Comparison of ENCODE assay signal across 1 cellular context in the genomic region with DNA sequence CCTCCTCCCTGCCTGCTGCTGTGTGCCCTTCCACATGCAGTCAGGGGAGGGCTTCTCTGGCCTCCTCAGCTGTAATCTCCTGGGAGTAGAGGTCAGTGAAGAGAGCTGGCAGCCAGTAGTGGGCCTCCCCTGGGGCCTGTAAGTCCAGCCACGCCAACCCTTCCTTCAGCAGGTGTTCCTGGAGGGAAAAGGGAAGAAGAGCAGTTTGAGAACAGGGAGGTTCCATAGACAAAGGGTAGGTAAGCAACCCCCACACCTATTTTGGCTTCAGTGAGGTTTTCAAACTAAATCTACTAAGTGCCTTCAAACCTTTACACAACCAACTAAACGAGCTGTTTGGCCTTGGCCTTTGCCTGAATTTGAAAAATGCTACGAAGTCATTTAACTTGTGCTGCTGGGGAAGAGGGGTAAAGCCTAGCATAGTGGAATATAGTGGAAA.
TF ChIP-seq lines count a peak whose summit lies in the region.

No MANE protein-coding gene starts in this region.

TF ChIP-seq in GM12878, 131 proteins besides CTCF, POLR2A, EP300 and RAD21:
- no peak for TF ChIP-seq FOXK2 (IDR thresholded peaks at IDR 0.05)
- TF ChIP-seq SUZ12 (IDR thresholded peaks at IDR 0.05; ENCODE audit: unreplicated experiment): no peak
- TF ChIP-seq, protein P1, sequence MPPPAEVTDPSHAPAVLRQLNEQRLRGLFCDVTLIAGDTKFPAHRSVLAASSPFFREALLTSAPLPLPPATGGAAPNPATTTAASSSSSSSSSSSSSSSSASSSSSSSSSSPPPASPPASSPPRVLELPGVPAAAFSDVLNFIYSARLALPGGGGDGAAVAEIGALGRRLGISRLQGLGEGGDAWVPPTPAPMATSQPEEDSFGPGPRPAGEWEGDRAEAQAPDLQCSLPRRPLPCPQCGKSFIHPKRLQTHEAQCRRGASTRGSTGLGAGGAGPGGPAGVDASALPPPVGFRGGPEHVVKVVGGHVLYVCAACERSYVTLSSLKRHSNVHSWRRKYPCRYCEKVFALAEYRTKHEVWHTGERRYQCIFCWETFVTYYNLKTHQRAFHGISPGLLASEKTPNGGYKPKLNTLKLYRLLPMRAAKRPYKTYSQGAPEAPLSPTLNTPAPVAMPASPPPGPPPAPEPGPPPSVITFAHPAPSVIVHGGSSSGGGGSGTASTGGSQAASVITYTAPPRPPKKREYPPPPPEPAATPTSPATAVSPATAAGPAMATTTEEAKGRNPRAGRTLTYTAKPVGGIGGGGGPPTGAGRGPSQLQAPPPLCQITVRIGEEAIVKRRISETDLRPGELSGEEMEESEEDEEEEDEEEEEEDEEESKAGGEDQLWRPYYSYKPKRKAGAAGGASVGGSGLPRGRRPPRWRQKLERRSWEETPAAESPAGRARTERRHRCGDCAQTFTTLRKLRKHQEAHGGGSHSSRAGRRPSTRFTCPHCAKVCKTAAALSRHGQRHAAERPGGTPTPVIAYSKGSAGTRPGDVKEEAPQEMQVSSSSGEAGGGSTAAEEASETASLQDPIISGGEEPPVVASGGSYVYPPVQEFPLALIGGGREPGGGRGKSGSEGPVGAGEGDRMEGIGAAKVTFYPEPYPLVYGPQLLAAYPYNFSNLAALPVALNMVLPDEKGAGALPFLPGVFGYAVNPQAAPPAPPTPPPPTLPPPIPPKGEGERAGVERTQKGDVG (CRISPR knock-in tag; IDR thresholded peaks at IDR 0.05): no peak
- no peak for TF ChIP-seq BMI1 (IDR thresholded peaks at IDR 0.05; ENCODE audit: borderline replicate concordance)
- TF ChIP-seq IKZF1 (conservative IDR thresholded peaks at IDR 0.05): no peak
- no peak for TF ChIP-seq ZBED1 (IDR thresholded peaks at IDR 0.05; ENCODE audit: borderline replicate concordance)
- TF ChIP-seq POLR2AphosphoS2 (IDR thresholded peaks at IDR 0.05; ENCODE audit: low read depth, low read length): 0 out of 2 replicates have a peak, but pooled peaks have one; percentile 3
